1 cellular context compared by ENCODE assay signal in genomic region chr9:107707915-107708441, GRCh38.
TF ChIP-seq lines count a peak whose summit lies in the region.

No MANE protein-coding gene starts in this region.

TF ChIP-seq in K562, 482 proteins besides CTCF, POLR2A, EP300 and RAD21 (continued from another document and continues in another):
- TF ChIP-seq MNT (conservative IDR thresholded peaks at IDR 0.05) (0 out of 4 replicates have a peak, but pooled peaks of 1 of the 2 experiments have one; percentile 41), HDGF (IDR thresholded peaks at IDR 0.05) (no peak), RBM22 (IDR thresholded peaks at IDR 0.05; ENCODE audit: low read depth, low read length, poor library complexity, severe bottlenecking) (no peak), GATAD2A (IDR thresholded peaks at IDR 0.05) (no peak), TFAP4 (CRISPR knock-in tag; IDR thresholded peaks at IDR 0.05; ENCODE audit: borderline replicate concordance) (no peak), MAFF (IDR thresholded peaks at IDR 0.05; ENCODE audit: low read length) (peak; percentile 50; the same call in 1 of the 2 replicates), ZBTB26 (CRISPR knock-in tag; IDR thresholded peaks at IDR 0.05) (no peak), BRF2 (IDR thresholded peaks at IDR 0.05; ENCODE audit: borderline replicate concordance, insufficient read depth, insufficient read length) (no peak), GABPB2 (CRISPR knock-in tag; conservative IDR thresholded peaks at IDR 0.05) (no peak), HEY1 (CRISPR knock-in tag; IDR thresholded peaks at IDR 0.05; ENCODE audit: borderline replicate concordance) (no peak), ZNF263 (CRISPR knock-in tag; IDR thresholded peaks at IDR 0.05; ENCODE audit: borderline replicate concordance) (no peak), MAFK (IDR thresholded peaks at IDR 0.05; ENCODE audit: low read length) (peak; percentile 67; the same call in 1 of the 2 replicates), ETV5 (CRISPR knock-in tag; IDR thresholded peaks at IDR 0.05; ENCODE audit: low read depth) (0 out of 2 replicates have a peak, but pooled peaks have one; percentile 17), SREBF1 (IDR thresholded peaks at IDR 0.05; ENCODE audit: borderline replicate concordance, low read depth, low read length) (no peak), FOSL1 (tag; conservative IDR thresholded peaks at IDR 0.05) (peak; percentile 98), ELF1 (tag; IDR thresholded peaks at IDR 0.05) (no peak), ZNF282 (CRISPR knock-in tag; IDR thresholded peaks at IDR 0.05) (no peak), TCFL5 (CRISPR knock-in tag; conservative IDR thresholded peaks at IDR 0.05) (no peak), E2F3 (CRISPR knock-in tag; IDR thresholded peaks at IDR 0.05) (no peak), NFYB (IDR thresholded peaks at IDR 0.05; ENCODE audit: extremely low read depth, insufficient read length) (no peak), MCM7 (IDR thresholded peaks at IDR 0.05) (no peak), PTTG1 (tag; IDR thresholded peaks at IDR 0.05; ENCODE audit: low read depth) (no peak), CC2D1A (IDR thresholded peaks at IDR 0.05) (no peak), CBFA2T3 (IDR thresholded peaks at IDR 0.05) (peak; percentile 88), BCOR (IDR thresholded peaks at IDR 0.05) (0 out of 2 replicates have a peak, but pooled peaks have one; percentile 16), ZNF165 (CRISPR knock-in tag; IDR thresholded peaks at IDR 0.05; ENCODE audit: borderline replicate concordance) (no peak), HNRNPK (IDR thresholded peaks at IDR 0.05; ENCODE audit: low read depth, low read length, poor library complexity, severe bottlenecking) (no peak), RB1 (IDR thresholded peaks at IDR 0.05; ENCODE audit: low read depth) (no peak), HDAC2 (IDR thresholded peaks at IDR 0.05) (no peak; the same call in 1 of the 2 replicates), SAFB (IDR thresholded peaks at IDR 0.05; ENCODE audit: borderline replicate concordance, low read depth, low read length) (no peak), NKRF (IDR thresholded peaks at IDR 0.05; ENCODE audit: borderline replicate concordance) (no peak), HDAC6 (IDR thresholded peaks at IDR 0.05; ENCODE audit: low read depth, low read length) (no peak), SMAD4 (CRISPR knock-in tag; conservative IDR thresholded peaks at IDR 0.05) (no peak), MXI1 (IDR thresholded peaks at IDR 0.05; ENCODE audit: low read depth, low read length) (no peak), SIRT6 (IDR thresholded peaks at IDR 0.05; ENCODE audit: low read depth, low read length) (no peak), ZNF318 (IDR thresholded peaks at IDR 0.05; ENCODE audit: borderline replicate concordance in 1 of 2, low read depth in 1 of 2) (no peak), ARHGAP35 (IDR thresholded peaks at IDR 0.05; ENCODE audit: partially characterized antibody) (no peak), DPF2 (IDR thresholded peaks at IDR 0.05) (peak; percentile 82), POLR2AphosphoS5 (IDR thresholded peaks at IDR 0.05; ENCODE audit: control insufficient read depth, insufficient read depth, low read depth, low read length) (no peak), ATF7 (IDR thresholded peaks at IDR 0.05) (peak; percentile 45; the same call in 1 of the 2 replicates), MEF2D (tag; conservative IDR thresholded peaks at IDR 0.05; ENCODE audit: low read depth) (peak; percentile 73), MEIS2 (IDR thresholded peaks at IDR 0.05; ENCODE audit: partially characterized antibody) (peak; percentile 25), LCOR (CRISPR knock-in tag; IDR thresholded peaks at IDR 0.05) (peak; percentile 100), FOXP4 (CRISPR knock-in tag; IDR thresholded peaks at IDR 0.05; ENCODE audit: borderline replicate concordance) (no peak), ZNF347 (CRISPR knock-in tag; IDR thresholded peaks at IDR 0.05; ENCODE audit: low read depth) (no peak), MCM3 (IDR thresholded peaks at IDR 0.05) (no peak), HLTF (IDR thresholded peaks at IDR 0.05) (no peak), ZNF740 (CRISPR knock-in tag; IDR thresholded peaks at IDR 0.05) (no peak), ZNF740 (tag; IDR thresholded peaks at IDR 0.05) (no peak), XRCC5 (IDR thresholded peaks at IDR 0.05; ENCODE audit: low read depth, low read length) (no peak), CEBPB (tag; IDR thresholded peaks at IDR 0.05) (peak; percentile 9)
